In the genomic region with DNA sequence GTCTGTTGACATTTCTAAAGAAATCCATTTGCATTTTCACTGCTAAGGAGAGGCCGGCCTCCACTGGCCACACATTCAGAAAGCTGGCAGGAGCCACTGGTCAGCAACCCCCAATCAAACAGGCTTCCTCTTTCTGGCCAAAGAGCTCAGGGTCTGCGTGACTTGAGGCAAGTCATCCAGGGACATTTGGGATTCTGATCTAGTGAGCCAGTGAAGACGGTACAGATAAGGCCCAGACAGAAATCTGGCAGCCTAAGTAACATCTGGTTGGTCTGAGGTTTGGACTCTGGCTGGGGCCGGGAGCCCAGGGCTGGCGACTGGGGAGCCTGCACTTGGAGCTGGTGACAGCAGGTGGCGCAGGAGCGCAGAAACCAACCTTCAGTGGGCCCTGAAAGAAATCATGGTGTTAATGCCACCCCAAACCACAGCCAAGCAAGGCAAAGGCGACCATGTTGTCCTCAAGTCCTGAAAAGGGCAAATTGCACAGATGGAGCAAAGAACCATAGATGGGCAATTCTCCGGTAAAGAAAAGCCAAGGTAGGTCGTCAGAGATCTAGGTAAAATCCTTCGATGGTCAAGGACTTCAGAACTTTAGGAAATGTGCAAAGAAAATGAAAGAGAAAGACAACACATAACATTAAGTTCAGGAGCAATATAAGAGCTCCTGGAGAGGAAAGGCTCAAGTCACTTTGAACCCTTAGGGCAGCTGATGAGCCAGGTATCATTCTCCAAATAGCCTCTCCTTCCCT, we compare ENCODE assay signal across 8 cellular contexts.
DNase-seq lines count a peak whose midpoint lies in the region; ATAC-seq and TF ChIP-seq lines count a peak whose summit lies in the region.

No MANE protein-coding gene starts in this region.

- H3K4me1 Mint-ChIP-seq in activated CD4-positive, alpha-beta T cell treated with anti-CD3 and anti-CD28 coated beads, Interleukin-2, amount 10 ng/mL, durations not matched to agents 7 days and 5 days = no peaks in the 10 kb centered on the region
- peaks cover 45% of the 10 kb centered on the region for H3K4me1 Mint-ChIP-seq in nephron

- intact Hi-C loops in aorta (cut with DNase I) = loop anchor here (2.0 to 10.0 kb wide), 6 partner anchors 92 to 292 kb away; no protein-coding TSS in a partner anchor

- H3K36me3 Mint-ChIP-seq in activated CD4-positive, alpha-beta T cell treated with anti-CD3 and anti-CD28 coated beads, Interleukin-2, amount 10 ng/mL, durations not matched to agents 7 days and 5 days (ENCODE audit: low read depth) = no peaks in the 10 kb centered on the region
- no peaks in the 10 kb centered on the region for H3K36me3 Mint-ChIP-seq in nephron (ENCODE audit: low read depth)

- H3K4me1 ChIP-seq in aorta (ENCODE audit: control insufficient read depth in 1 of 2, insufficient read depth in 2 of 2, low read length in 2 of 2) = peaks cover 6 to 10% of the 10 kb centered on the region in 2 donors

- no peaks in the 10 kb centered on the region for H3K27me3 ChIP-seq in MG63
- H3K27me3 ChIP-seq in aorta (ENCODE audit: control insufficient read depth in 1 of 2, insufficient read depth in 2 of 2, low read length in 1 of 2) = no peaks in the 10 kb centered on the region

- no peak overlapping the region for H3K4me3 Mint-ChIP-seq in activated CD4-positive, alpha-beta T cell treated with anti-CD3 and anti-CD28 coated beads, Interleukin-2, amount 10 ng/mL, durations not matched to agents 7 days and 5 days
- no peak overlapping the region for H3K4me3 Mint-ChIP-seq in nephron

- peak; percentile 21 for DNase-seq in NCI-H2196 (lab: John Stamatoyannopoulos, UW; ENCODE audit: unreplicated experiment)
- DNase-seq in NCI-H2196 treated with DMSO at 0.1 percent for 48 hours (lab: John Stamatoyannopoulos, UW; ENCODE audit: unreplicated experiment) = no peak
- DNase-seq in GOT3 (lab: John Stamatoyannopoulos, UW) = peak; percentile 12
- DNase-seq in MG63 = peak; percentile 97
- DNase-seq in activated CD4-positive, alpha-beta T cell treated with anti-CD3 and anti-CD28 coated beads, Interleukin-2, amount 10 ng/mL, durations not matched to agents 7 days and 5 days = peak; percentile 16
- DNase-seq in fibroblast of pulmonary artery (ENCODE audit: low read depth) = peak; percentile 97
- DNase-seq in aorta = peak; percentile 89 to 92

- H3K27ac ChIP-seq in aorta (ENCODE audit: low read depth in 1 of 2, low read length in 2 of 2) = peak overlapping the region; percentile 72 to 83

- H3K9me3 ChIP-seq in MG63 (no peaks in the 10 kb centered on the region), aorta (ENCODE audit: control insufficient read depth, low read length) (no peaks in the 10 kb centered on the region)

- POLR2A ChIA-PET in activated CD4-positive, alpha-beta T cell treated with anti-CD3 and anti-CD28 coated beads, Interleukin-2, amount 10 ng/mL, durations not matched to agents 7 days and 5 days (lab: Charles Lee) = no interaction called here

- no peak overlapping the region for H3K4me3 ChIP-seq in MG63
- H3K4me3 ChIP-seq in fibroblast of pulmonary artery (replicated peaks; ENCODE audit: low read depth, low read length) = no peak overlapping the region
- H3K4me3 ChIP-seq in aorta (ENCODE audit: low read length in 2 of 2) = no peak overlapping the region

- ATAC-seq in aorta (ENCODE audit: low FRiP score) = peak; percentile 90

- 21 to 23% methylated on average over 11 of the region's 11 CpGs for WGBS in aorta, 2 donors

- H3K9me3 Mint-ChIP-seq in activated CD4-positive, alpha-beta T cell treated with anti-CD3 and anti-CD28 coated beads, Interleukin-2, amount 10 ng/mL, durations not matched to agents 7 days and 5 days = no peaks in the 10 kb centered on the region
- H3K9me3 Mint-ChIP-seq in nephron = no peaks in the 10 kb centered on the region

- H3K27ac Mint-ChIP-seq in activated CD4-positive, alpha-beta T cell treated with anti-CD3 and anti-CD28 coated beads, Interleukin-2, amount 10 ng/mL, durations not matched to agents 7 days and 5 days = no peak overlapping the region
- H3K27ac Mint-ChIP-seq in nephron = peak overlapping the region; percentile 51 to 82 (median 78)

- CTCF ChIA-PET in activated CD4-positive, alpha-beta T cell treated with anti-CD3 and anti-CD28 coated beads, Interleukin-2, amount 10 ng/mL, durations not matched to agents 7 days and 5 days (lab: Charles Lee) = interaction anchor here (0.8 to 1.7 kb wide), 4 partner anchors 12 to 20 kb away, joined by 3 to 5 read pairs (median 3); no protein-coding TSS in a partner anchor

- H3K36me3 ChIP-seq in MG63 (no peaks in the 10 kb centered on the region), aorta (ENCODE audit: control insufficient read depth in 1 of 2, insufficient read depth in 2 of 2, low read length in 1 of 2) (no peaks in the 10 kb centered on the region)

- peaks cover 1% of the 10 kb centered on the region for H3K27me3 Mint-ChIP-seq in activated CD4-positive, alpha-beta T cell treated with anti-CD3 and anti-CD28 coated beads, Interleukin-2, amount 10 ng/mL, durations not matched to agents 7 days and 5 days
- H3K27me3 Mint-ChIP-seq in nephron (ENCODE audit: low read depth) = no peaks in the 10 kb centered on the region

- TF ChIP-seq CTCF in fibroblast of pulmonary artery (IDR thresholded peaks at IDR 0.05; ENCODE audit: low read length, missing control alignments) (peak; percentile 97), nephron (IDR thresholded peaks at IDR 0.05; ENCODE audit: unreplicated experiment in 3 of 3) (peak; percentile 87 to 91 (median 90))
